ENCODE assay signal across 11 cellular contexts in genomic region chr20:33169176-33169794, GRCh38. TPM values are rescaled to one million over a fixed set of nuclear protein-coding genes. Genes with fewer than 3 reads are reported as not detected.
DNase-seq lines count a peak whose midpoint lies in the region; ATAC-seq and TF ChIP-seq lines count a peak whose summit lies in the region.
"Had no signal": no experiment of that assay in that cellular context is flagged by ENCODE, and none has a peak within 500 bp of the region (broad histone marks: within the 10 kb centered on the region; RNA-seq: fewer than 3 reads in every experiment).

No MANE protein-coding gene starts in this region.

- peaks cover 6% of the 10 kb centered on the region for H3K27me3 Mint-ChIP-seq in glutamatergic neuron (ENCODE audit: unreplicated experiment)

- peak; percentile 91 for TF ChIP-seq CTCF in glutamatergic neuron (IDR thresholded peaks at IDR 0.05; ENCODE audit: partially characterized antibody, unreplicated experiment)

- H3K27ac ChIP-seq in substantia nigra (ENCODE audit: low read depth, low read length, poor library complexity, severe bottlenecking), result no peak overlapping the region
- H3K27ac ChIP-seq: vagina had no signal

- ATAC-seq in HG03342 (IDR thresholded peaks at IDR 0.05; ENCODE audit: unreplicated experiment), result no peak

- no peak overlapping the region for H3K27ac Mint-ChIP-seq in glutamatergic neuron (ENCODE audit: unreplicated experiment)

- no peaks in the 10 kb centered on the region for H3K4me1 Mint-ChIP-seq in glutamatergic neuron (ENCODE audit: low read depth, unreplicated experiment)

- H3K36me3 Mint-ChIP-seq in glutamatergic neuron (ENCODE audit: unreplicated experiment), result peaks cover 5% of the 10 kb centered on the region

- no peak overlapping the region for H3K4me3 Mint-ChIP-seq in glutamatergic neuron (ENCODE audit: unreplicated experiment)

- H3K9me3 Mint-ChIP-seq in glutamatergic neuron (ENCODE audit: unreplicated experiment), result peaks cover 4% of the 10 kb centered on the region

- DNase-seq in stimulated activated CD4-positive, alpha-beta T cell treated with anti-CD3 and anti-CD28 coated beads, Interleukin-12 subunit alpha, Interleukin-12 subunit beta, amount 100 ng/mL, for 48 hours (ENCODE audit: low read depth in 2 of 3, low spot score in 1 of 3), result peak; percentile 6 to 52 (median 29)
- DNase-seq in stimulated activated CD4-positive, alpha-beta T cell treated with anti-CD3 and anti-CD28 coated beads, Interleukin-12 subunit alpha, Interleukin-12 subunit beta, amount 100 ng/mL, for 4 hours, result no peak
- DNase-seq in RPMI8226, result peak; percentile 26
- no peak for DNase-seq in glutamatergic neuron
- no peak for DNase-seq in kidney tubule cell (ENCODE audit: low spot score)
- no peak for DNase-seq in GM03348 (ENCODE audit: low spot score)
- no peak for DNase-seq in substantia nigra (lab: John Stamatoyannopoulos, UW)
- DNase-seq: NCI-H2171 treated with DMSO at 0.1 percent for 48 hours had no signal

RNA-seq across cellular contexts. Expression of gene BPIFA2, which starts 1.3 kb away (rescaled TPM):
- total RNA-seq in glutamatergic neuron (ENCODE audit: unreplicated experiment), result not detected
- total RNA-seq: activated CD8-positive, alpha-beta memory T cell treated with anti-CD3 and anti-CD28 coated beads for 36 hours; vagina had no signal

RNA-seq across cellular contexts. Expression of gene BPIFA3, which starts 47.9 kb away (rescaled TPM):
- total RNA-seq in glutamatergic neuron (ENCODE audit: unreplicated experiment), result not detected
- total RNA-seq: activated CD8-positive, alpha-beta memory T cell treated with anti-CD3 and anti-CD28 coated beads for 36 hours; vagina had no signal

Comparison
In these comparisons a context has a peak if more than half of its experiments do, and no peak if none do; other contexts are left out.
1. DNase-seq: peak in stimulated activated CD4-positive, alpha-beta T cell treated with anti-CD3 and anti-CD28 coated beads, Interleukin-12 subunit alpha, Interleukin-12 subunit beta, amount 100 ng/mL, for 48 hours (3 of 3) and RPMI8226 (single experiment); none in stimulated activated CD4-positive, alpha-beta T cell treated with anti-CD3 and anti-CD28 coated beads, Interleukin-12 subunit alpha, Interleukin-12 subunit beta, amount 100 ng/mL, for 4 hours (single experiment), glutamatergic neuron (single experiment), kidney tubule cell (single experiment), GM03348 (single experiment) and substantia nigra (0 of 49).